In genomic region chr6:115665310-115665709, GRCh38 we compare ENCODE assay signal across 7 cellular contexts.
"Had no signal": no experiment of that assay in that cellular context is flagged by ENCODE, and none has a peak within 500 bp of the region (broad histone marks: within the 10 kb centered on the region; RNA-seq: fewer than 3 reads in every experiment).

No MANE protein-coding gene starts in this region.

- H3K4me3 ChIP-seq: GM23248, HAP-1 had no signal

- H3K4me1 ChIP-seq: HAP-1 had no signal

- H3K27ac ChIP-seq: GM23248 had no signal

- ATAC-seq: HCT116 had no signal

- H3K36me3 ChIP-seq: HAP-1 had no signal

- H3K4me3 Mint-ChIP-seq: H9, HFFc6 had no signal

- H3K9me3 Mint-ChIP-seq: H9, HFFc6 had no signal

- DNase-seq: GM23248, GOT3, H9, HCEC 1CT, HFFc6 had no signal

- H3K9ac ChIP-seq: GM23248 had no signal

- H3K27ac Mint-ChIP-seq: H9, HFFc6 had no signal

- H2AFZ ChIP-seq: GM23248 had no signal

- H3K9me3 ChIP-seq: HAP-1 had no signal
